Comparison of ENCODE assay signal across 1 cellular context in genomic region chr17:65137076-65137935, GRCh38.
TF ChIP-seq lines count a peak whose summit lies in the region.

RGS9 (plus strand) TSS chr17:65137370; CDS start chr17:65137541, 171 bp downstream.

TF ChIP-seq in HepG2, 621 proteins besides CTCF, POLR2A, EP300 and RAD21 (continued from another document and continues in another):
- TF ChIP-seq ZNF672 (CRISPR knock-in tag; IDR thresholded peaks at IDR 0.05) (no peak), TOPORS (CRISPR knock-in tag; IDR thresholded peaks at IDR 0.05) (no peak), DNMT3B (CRISPR knock-in tag; conservative IDR thresholded peaks at IDR 0.05) (no peak), IRF1 (CRISPR knock-in tag; IDR thresholded peaks at IDR 0.05; ENCODE audit: low read depth) (no peak), ARID5B (CRISPR knock-in tag; IDR thresholded peaks at IDR 0.05) (peak; percentile 67; the same call in 1 of the 2 replicates), NCOA1 (CRISPR knock-in tag; IDR thresholded peaks at IDR 0.05) (no peak), ZEB1 (IDR thresholded peaks at IDR 0.05; ENCODE audit: insufficient replicate concordance, low read depth) (no peak), TCF7L2 (IDR thresholded peaks at IDR 0.05; ENCODE audit: low read depth, low read length) (no peak), GTF2F1 (IDR thresholded peaks at IDR 0.05; ENCODE audit: low read length) (no peak), ZNF496 (CRISPR knock-in tag; IDR thresholded peaks at IDR 0.05; ENCODE audit: insufficient replicate concordance) (no peak), ZNF337 (CRISPR knock-in tag; IDR thresholded peaks at IDR 0.05; ENCODE audit: borderline replicate concordance, low read depth) (no peak), NCOA2 (CRISPR knock-in tag; IDR thresholded peaks at IDR 0.05) (no peak), MAFG (CRISPR knock-in tag; IDR thresholded peaks at IDR 0.05) (no peak), AGO2 (optimal IDR thresholded peaks at IDR 0.05; ENCODE audit: low read depth, low read length) (no peak), CEBPZ (IDR thresholded peaks at IDR 0.05; ENCODE audit: low read length) (no peak), ZNF296 (CRISPR knock-in tag; conservative IDR thresholded peaks at IDR 0.05) (no peak), TBP (CRISPR knock-in tag; IDR thresholded peaks at IDR 0.05) (no peak), ZNF414 (CRISPR knock-in tag; IDR thresholded peaks at IDR 0.05) (0 out of 2 replicates have a peak, but pooled peaks have one; percentile 63), ZNF441 (CRISPR knock-in tag; IDR thresholded peaks at IDR 0.05; ENCODE audit: borderline replicate concordance) (peak; percentile 75; the same call in 1 of the 2 replicates), ZUFSP (CRISPR knock-in tag; IDR thresholded peaks at IDR 0.05; ENCODE audit: borderline replicate concordance) (no peak), ZNF639 (CRISPR knock-in tag; conservative IDR thresholded peaks at IDR 0.05) (0 out of 2 replicates have a peak, but pooled peaks have one; percentile 30), ZNF292 (CRISPR knock-in tag; IDR thresholded peaks at IDR 0.05; ENCODE audit: borderline replicate concordance, low read depth) (no peak), REST (IDR thresholded peaks at IDR 0.05; ENCODE audit: borderline replicate concordance in 1 of 2, low read depth in 1 of 2, low read length in 2 of 2) (no peak), THAP7 (CRISPR knock-in tag; IDR thresholded peaks at IDR 0.05) (no peak), TP53 (CRISPR knock-in tag; conservative IDR thresholded peaks at IDR 0.05) (no peak), SNAI1 (CRISPR knock-in tag; IDR thresholded peaks at IDR 0.05; ENCODE audit: borderline replicate concordance) (no peak), HMG20B (CRISPR knock-in tag; conservative IDR thresholded peaks at IDR 0.05) (no peak), IKZF4 (CRISPR knock-in tag; IDR thresholded peaks at IDR 0.05; ENCODE audit: borderline replicate concordance, low read depth, not compliant biosample characterization) (no peak), NRL (CRISPR knock-in tag; IDR thresholded peaks at IDR 0.05; ENCODE audit: borderline replicate concordance) (no peak), U2AF1 (optimal IDR thresholded peaks at IDR 0.05; ENCODE audit: low read depth, low read length) (no peak), FLYWCH1 (CRISPR knock-in tag; IDR thresholded peaks at IDR 0.05) (no peak), HIC2 (CRISPR knock-in tag; IDR thresholded peaks at IDR 0.05; ENCODE audit: low read depth) (no peak), ZNF20 (CRISPR knock-in tag; IDR thresholded peaks at IDR 0.05) (no peak), ZNF136 (CRISPR knock-in tag; IDR thresholded peaks at IDR 0.05; ENCODE audit: low read depth) (no peak), ZNF782 (CRISPR knock-in tag; IDR thresholded peaks at IDR 0.05; ENCODE audit: borderline replicate concordance) (peak; percentile 63; the same call in 1 of the 2 replicates), ZFP91 (CRISPR knock-in tag; IDR thresholded peaks at IDR 0.05; ENCODE audit: borderline replicate concordance) (peak; percentile 75; the same call in 1 of the 2 replicates), IKZF5 (CRISPR knock-in tag; IDR thresholded peaks at IDR 0.05) (no peak)
